ENCODE assay signal across 1 cellular context in genomic region chr9:105216440-105217178, GRCh38.
TF ChIP-seq lines count a peak whose summit lies in the region.

No MANE protein-coding gene starts in this region.

TF ChIP-seq in GM23338, 12 proteins besides CTCF, POLR2A, EP300 and RAD21 (continued from another document):
- TF ChIP-seq ZNF462 (CRISPR knock-in tag; IDR thresholded peaks at IDR 0.05) (no peak), ZNF331 (CRISPR knock-in tag; IDR thresholded peaks at IDR 0.05; ENCODE audit: low read depth) (no peak), STAT1 (IDR thresholded peaks at IDR 0.05; ENCODE audit: unreplicated experiment) (no peak)
